Comparison of ENCODE assay signal across 1 cellular context in genomic region chr3:188720636-188721035, GRCh38.
TF ChIP-seq lines count a peak whose summit lies in the region.

No MANE protein-coding gene starts in this region.

TF ChIP-seq in HepG2, 621 proteins besides CTCF, POLR2A, EP300 and RAD21 (continued from another document and continues in another):
- no peak for TF ChIP-seq TIGD3 (CRISPR knock-in tag; IDR thresholded peaks at IDR 0.05; ENCODE audit: borderline replicate concordance)
- peak; percentile 92 for TF ChIP-seq MEF2D (CRISPR knock-in tag; IDR thresholded peaks at IDR 0.05)
- no peak for TF ChIP-seq REL (CRISPR knock-in tag; conservative IDR thresholded peaks at IDR 0.05)
- TF ChIP-seq MXD1 (CRISPR knock-in tag; IDR thresholded peaks at IDR 0.05), result no peak
- peak; percentile 77; the same call in 1 of the 2 replicates for TF ChIP-seq ZNF124 (CRISPR knock-in tag; IDR thresholded peaks at IDR 0.05)
- no peak for TF ChIP-seq MAZ (IDR thresholded peaks at IDR 0.05; ENCODE audit: borderline replicate concordance, low read depth, low read length)
- TF ChIP-seq MAZ (CRISPR knock-in tag; IDR thresholded peaks at IDR 0.05; ENCODE audit: low read depth), result no peak
- TF ChIP-seq ZNF792 (CRISPR knock-in tag; IDR thresholded peaks at IDR 0.05), result peak; percentile 89
- TF ChIP-seq ZNF598 (CRISPR knock-in tag; IDR thresholded peaks at IDR 0.05; ENCODE audit: borderline replicate concordance), result no peak
- TF ChIP-seq AGO1 (IDR thresholded peaks at IDR 0.05; ENCODE audit: low read depth, low read length, poor library complexity, severe bottlenecking), result no peak
- TF ChIP-seq CREBL2 (CRISPR knock-in tag; IDR thresholded peaks at IDR 0.05; ENCODE audit: borderline replicate concordance), result no peak
- TF ChIP-seq ZBTB10 (CRISPR knock-in tag; IDR thresholded peaks at IDR 0.05; ENCODE audit: borderline replicate concordance), result no peak
- TF ChIP-seq ZNF513 (CRISPR knock-in tag; conservative IDR thresholded peaks at IDR 0.05), result no peak
- no peak for TF ChIP-seq ZNF160 (CRISPR knock-in tag; IDR thresholded peaks at IDR 0.05)
- TF ChIP-seq ZNF251 (CRISPR knock-in tag; IDR thresholded peaks at IDR 0.05), result no peak
- TF ChIP-seq KAT2B (IDR thresholded peaks at IDR 0.05; ENCODE audit: borderline replicate concordance, low read depth, low read length), result no peak
- no peak for TF ChIP-seq CEBPB (IDR thresholded peaks at IDR 0.05; ENCODE audit: borderline replicate concordance, low read depth, low read length)
- no peak for TF ChIP-seq ZNF138 (CRISPR knock-in tag; IDR thresholded peaks at IDR 0.05; ENCODE audit: low read depth)
- no peak for TF ChIP-seq ZNF562 (CRISPR knock-in tag; IDR thresholded peaks at IDR 0.05; ENCODE audit: borderline replicate concordance)
- TF ChIP-seq KDM5B (CRISPR knock-in tag; IDR thresholded peaks at IDR 0.05; ENCODE audit: borderline replicate concordance), result no peak
- TF ChIP-seq TSC22D2 (CRISPR knock-in tag; IDR thresholded peaks at IDR 0.05; ENCODE audit: borderline replicate concordance), result 0 out of 2 replicates have a peak, but pooled peaks have one; percentile 35
- TF ChIP-seq HBP1 (CRISPR knock-in tag; IDR thresholded peaks at IDR 0.05; ENCODE audit: low read depth), result no peak
- TF ChIP-seq MZF1 (CRISPR knock-in tag; IDR thresholded peaks at IDR 0.05; ENCODE audit: borderline replicate concordance), result no peak
- TF ChIP-seq SNAPC5 (CRISPR knock-in tag; IDR thresholded peaks at IDR 0.05; ENCODE audit: borderline replicate concordance), result no peak
- TF ChIP-seq ZFP36L2 (CRISPR knock-in tag; IDR thresholded peaks at IDR 0.05), result no peak
- TF ChIP-seq MED8 (CRISPR knock-in tag; IDR thresholded peaks at IDR 0.05; ENCODE audit: insufficient replicate concordance), result peak; percentile 43
- no peak for TF ChIP-seq AHR (CRISPR knock-in tag; IDR thresholded peaks at IDR 0.05)
- TF ChIP-seq HOXD1 (CRISPR knock-in tag; IDR thresholded peaks at IDR 0.05), result peak; percentile 78; the same call in 1 of the 2 replicates
- TF ChIP-seq CENPT (CRISPR knock-in tag; IDR thresholded peaks at IDR 0.05; ENCODE audit: low read depth), result no peak
- TF ChIP-seq ZZZ3 (CRISPR knock-in tag; IDR thresholded peaks at IDR 0.05; ENCODE audit: borderline replicate concordance), result no peak
- TF ChIP-seq ZNF747 (CRISPR knock-in tag; IDR thresholded peaks at IDR 0.05; ENCODE audit: borderline replicate concordance), result no peak
- TF ChIP-seq HDAC1 (CRISPR knock-in tag; IDR thresholded peaks at IDR 0.05), result peak; percentile 76
- TF ChIP-seq ATM (IDR thresholded peaks at IDR 0.05; ENCODE audit: borderline replicate concordance), result no peak
- no peak for TF ChIP-seq ZNF775 (CRISPR knock-in tag; IDR thresholded peaks at IDR 0.05; ENCODE audit: borderline replicate concordance)
- TF ChIP-seq FOXM1 (CRISPR knock-in tag; IDR thresholded peaks at IDR 0.05), result no peak
- no peak for TF ChIP-seq ZMAT3 (CRISPR knock-in tag; conservative IDR thresholded peaks at IDR 0.05)
- no peak for TF ChIP-seq ZNF891 (CRISPR knock-in tag; IDR thresholded peaks at IDR 0.05)
- no peak for TF ChIP-seq ZNF766 (CRISPR knock-in tag; IDR thresholded peaks at IDR 0.05; ENCODE audit: borderline replicate concordance)
- peak; percentile 73; the same call in 1 of the 2 replicates for TF ChIP-seq SNAPC2 (CRISPR knock-in tag; IDR thresholded peaks at IDR 0.05)
- TF ChIP-seq MXI1 (IDR thresholded peaks at IDR 0.05; ENCODE audit: borderline replicate concordance, low read depth, low read length), result no peak
- TF ChIP-seq ZNF609 (CRISPR knock-in tag; IDR thresholded peaks at IDR 0.05; ENCODE audit: borderline replicate concordance), result peak; percentile 88
- peak; percentile 93 for TF ChIP-seq FOSL2 (CRISPR knock-in tag; IDR thresholded peaks at IDR 0.05)
- TF ChIP-seq ZHX2 (IDR thresholded peaks at IDR 0.05; ENCODE audit: low read depth), result no peak
- TF ChIP-seq ZHX2 (CRISPR knock-in tag; IDR thresholded peaks at IDR 0.05; ENCODE audit: borderline replicate concordance), result peak; percentile 42; the same call in 1 of the 2 replicates
- TF ChIP-seq XRCC5 (optimal IDR thresholded peaks at IDR 0.05; ENCODE audit: low read length), result no peak
